ENCODE assay signal across 17 cellular contexts in the genomic region with DNA sequence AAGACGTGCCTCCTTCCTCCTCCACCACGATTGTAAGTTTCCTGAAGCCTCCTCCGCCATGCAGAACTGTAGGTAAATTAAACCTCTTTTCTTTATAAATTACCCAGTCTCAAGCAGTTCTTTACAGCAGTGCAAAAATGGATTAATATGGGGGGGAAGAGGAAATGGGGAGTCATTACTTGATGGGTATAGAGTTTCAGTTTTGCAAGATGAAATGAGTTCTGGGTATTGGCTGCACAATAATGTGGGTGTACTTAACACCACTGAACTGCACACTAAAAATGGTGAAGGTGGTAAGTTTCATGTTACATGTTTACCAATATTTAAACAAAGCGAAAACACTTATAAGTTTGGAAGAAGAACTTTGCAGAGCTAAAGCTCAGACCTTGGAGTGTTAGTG. TPM values are rescaled to one million over a fixed set of nuclear protein-coding genes. Genes with fewer than 3 reads are reported as not detected.
A peak's percentile ranks its signal among the peaks of the same experiment; 100 is the strongest.
DNase-seq lines count a peak whose midpoint lies in the region; ATAC-seq and TF ChIP-seq lines count a peak whose summit lies in the region.
"Had no signal": no experiment of that assay in that cellular context is flagged by ENCODE, and none has a peak within 500 bp of the region (broad histone marks: within the 10 kb centered on the region; RNA-seq: fewer than 3 reads in every experiment).

No MANE protein-coding gene starts in this region.

- no peak for TF ChIP-seq POLR2A in sigmoid colon (IDR thresholded peaks at IDR 0.05)

- no peaks in the 10 kb centered on the region for H3K27me3 ChIP-seq in sigmoid colon
- H3K27me3 ChIP-seq: Peyer's patch had no signal

- no peak for TF ChIP-seq EP300 in sigmoid colon (IDR thresholded peaks at IDR 0.05)

- no peak overlapping the region for H3K27ac Mint-ChIP-seq in activated CD4-positive, alpha-beta T cell treated with anti-CD3 and anti-CD28 coated beads for 36 hours
- peak overlapping the region; percentile 42 for H3K27ac Mint-ChIP-seq in activated T-helper 1 cell treated with anti-CD3 and anti-CD28 coated beads, Interleukin-12 subunit alpha, Interleukin-12 subunit beta, Interleukin-2, Interleukin-4 antibody, amounts not matched to agents 30 ng/mL and 10 ng/mL and 1 ng/mL, durations not matched to agents 14 hours and 24 hours and 36 hours
- H3K27ac Mint-ChIP-seq: GM23338, HFFc6 had no signal

- no peak overlapping the region for H3K4me3 ChIP-seq in sigmoid colon
- H3K4me3 ChIP-seq: GM23338, Peyer's patch had no signal

- no peak overlapping the region for H3K4me3 Mint-ChIP-seq in activated CD4-positive, alpha-beta T cell treated with anti-CD3 and anti-CD28 coated beads for 36 hours
- H3K4me3 Mint-ChIP-seq in activated T-helper 1 cell treated with anti-CD3 and anti-CD28 coated beads, Interleukin-12 subunit alpha, Interleukin-12 subunit beta, Interleukin-2, Interleukin-4 antibody, amounts not matched to agents 30 ng/mL and 10 ng/mL and 1 ng/mL, durations not matched to agents 14 hours and 24 hours and 36 hours: no peak overlapping the region
- H3K4me3 Mint-ChIP-seq: GM23338, HFFc6 had no signal

- no peaks in the 10 kb centered on the region for H3K36me3 Mint-ChIP-seq in activated CD4-positive, alpha-beta T cell treated with anti-CD3 and anti-CD28 coated beads for 36 hours (ENCODE audit: low read depth)
- no peaks in the 10 kb centered on the region for H3K36me3 Mint-ChIP-seq in activated T-helper 1 cell treated with anti-CD3 and anti-CD28 coated beads, Interleukin-12 subunit alpha, Interleukin-12 subunit beta, Interleukin-2, Interleukin-4 antibody, amounts not matched to agents 30 ng/mL and 10 ng/mL and 1 ng/mL, durations not matched to agents 14 hours and 24 hours and 36 hours (ENCODE audit: low read depth)

- WGBS in sigmoid colon, 2 donors: 81 to 88% methylated on average over 4 of the region's 4 CpGs

- H3K27me3 Mint-ChIP-seq in activated CD4-positive, alpha-beta T cell treated with anti-CD3 and anti-CD28 coated beads for 36 hours: peaks cover 4% of the 10 kb centered on the region
- peaks cover 4% of the 10 kb centered on the region for H3K27me3 Mint-ChIP-seq in activated T-helper 1 cell treated with anti-CD3 and anti-CD28 coated beads, Interleukin-12 subunit alpha, Interleukin-12 subunit beta, Interleukin-2, Interleukin-4 antibody, amounts not matched to agents 30 ng/mL and 10 ng/mL and 1 ng/mL, durations not matched to agents 14 hours and 24 hours and 36 hours (ENCODE audit: insufficient read depth)

- CTCF ChIA-PET in activated CD4-positive, alpha-beta T cell treated with anti-CD3 and anti-CD28 coated beads for 36 hours (lab: Charles Lee): interaction anchor here (1.5 kb wide), 1 partner anchor 333 kb away, joined by 6 read pairs; no protein-coding TSS in a partner anchor

- H3K27ac ChIP-seq in sigmoid colon: peak overlapping the region in 3 of 4 donors; percentile 41 to 60 (median 53)
- H3K27ac ChIP-seq: Peyer's patch had no signal

- ATAC-seq in activated CD4-positive, alpha-beta T cell treated with anti-CD3 and anti-CD28 coated beads for 36 hours: peak; percentile 71
- ATAC-seq in GM18867 (IDR thresholded peaks at IDR 0.05; ENCODE audit: unreplicated experiment): peak; percentile 49
- no peak for ATAC-seq in GM21528 (IDR thresholded peaks at IDR 0.05; ENCODE audit: low FRiP score, unreplicated experiment)
- ATAC-seq in HG02759 (IDR thresholded peaks at IDR 0.05; ENCODE audit: unreplicated experiment): no peak
- ATAC-seq: GM23338 had no signal

- H3K36me3 ChIP-seq in sigmoid colon: no peaks in the 10 kb centered on the region
- H3K36me3 ChIP-seq: Peyer's patch had no signal

- peaks cover 0 to 54% (median 20%) of the 10 kb centered on the region in 4 donors for H3K4me1 ChIP-seq in sigmoid colon

- peaks cover 6% of the 10 kb centered on the region for H3K9me3 Mint-ChIP-seq in activated CD4-positive, alpha-beta T cell treated with anti-CD3 and anti-CD28 coated beads for 36 hours (ENCODE audit: low read depth)
- peaks cover 10% of the 10 kb centered on the region for H3K9me3 Mint-ChIP-seq in activated T-helper 1 cell treated with anti-CD3 and anti-CD28 coated beads, Interleukin-12 subunit alpha, Interleukin-12 subunit beta, Interleukin-2, Interleukin-4 antibody, amounts not matched to agents 30 ng/mL and 10 ng/mL and 1 ng/mL, durations not matched to agents 14 hours and 24 hours and 36 hours
- H3K9me3 Mint-ChIP-seq: HFFc6 had no signal

- POLR2A ChIA-PET in activated CD4-positive, alpha-beta T cell treated with anti-CD3 and anti-CD28 coated beads for 36 hours (lab: Charles Lee): interaction anchor here (0.6 kb wide), 1 partner anchor 18 kb away, joined by 3 read pairs; no protein-coding TSS in a partner anchor

- peaks cover 7% of the 10 kb centered on the region for H3K4me1 Mint-ChIP-seq in activated CD4-positive, alpha-beta T cell treated with anti-CD3 and anti-CD28 coated beads for 36 hours
- H3K4me1 Mint-ChIP-seq in activated T-helper 1 cell treated with anti-CD3 and anti-CD28 coated beads, Interleukin-12 subunit alpha, Interleukin-12 subunit beta, Interleukin-2, Interleukin-4 antibody, amounts not matched to agents 30 ng/mL and 10 ng/mL and 1 ng/mL, durations not matched to agents 14 hours and 24 hours and 36 hours (ENCODE audit: low read depth): peaks cover 12% of the 10 kb centered on the region

- TF ChIP-seq CTCF in sigmoid colon (IDR thresholded peaks at IDR 0.05): no peak

- intact Hi-C loops in activated CD4-positive, alpha-beta T cell treated with anti-CD3 and anti-CD28 coated beads for 36 hours (cut with DNase I, micrococcal nuclease): loop anchor here (2.0 to 10.0 kb wide), 2 partner anchors 326 to 894 kb away; no protein-coding TSS in a partner anchor
- intact Hi-C loops in activated T-helper 1 cell treated with anti-CD3 and anti-CD28 coated beads, Interleukin-12 subunit alpha, Interleukin-12 subunit beta, Interleukin-2, Interleukin-4 antibody, amounts not matched to agents 30 ng/mL and 10 ng/mL and 1 ng/mL, durations not matched to agents 14 hours and 24 hours and 36 hours (cut with micrococcal nuclease): loop anchor here (5.0 kb wide), 1 partner anchor 58 kb away; no protein-coding TSS in a partner anchor
- intact Hi-C loops in sigmoid colon (cut with DNase I): loop anchor here (5.0 to 10.0 kb wide), 2 partner anchors 53 to 894 kb away; a partner anchor contains a TSS

- H3K9me3 ChIP-seq in sigmoid colon: no peaks in the 10 kb centered on the region
- H3K9me3 ChIP-seq: Caco-2, Peyer's patch had no signal

- no peak for DNase-seq in activated CD4-positive, alpha-beta T cell treated with anti-CD3 and anti-CD28 coated beads for 36 hours
- no peak for DNase-seq in activated CD4-positive, alpha-beta T cell treated with anti-CD3 and anti-CD28 coated beads, Interleukin-2, amount 50 U/mL, for 4 hours
- DNase-seq in activated T-helper 1 cell treated with anti-CD3 and anti-CD28 coated beads, Interleukin-12 subunit alpha, Interleukin-12 subunit beta, Interleukin-2, Interleukin-4 antibody, amounts not matched to agents 30 ng/mL and 10 ng/mL and 1 ng/mL, durations not matched to agents 14 hours and 24 hours and 36 hours (ENCODE audit: low spot score): no peak
- DNase-seq in sigmoid colon: no peak
- no peak for DNase-seq in stimulated activated CD4-positive, alpha-beta T cell treated with anti-CD3 and anti-CD28 coated beads, Interleukin-2, amount 100 ng/mL, for 24 hours
- DNase-seq: Caco-2, HFFc6, NCI-H1105 treated with DMSO at 0.1 percent for 48 hours, NCI-H187, NCI-H510A, Peyer's patch, Right ventricle myocardium superior had no signal

RNA-seq across cellular contexts. Expression of a gene that starts 24.3 kb away (rescaled TPM):
- 1 to 10 TPM in 1 of 2 experiments, under 1 TPM in 1; 0.98 to 1.9 TPM for total RNA-seq in activated CD4-positive, alpha-beta T cell treated with anti-CD3 and anti-CD28 coated beads for 36 hours
- 1.0 and 1.2 TPM in 2 replicates for total RNA-seq in activated T-helper 1 cell treated with anti-CD3 and anti-CD28 coated beads, Interleukin-12 subunit alpha, Interleukin-12 subunit beta, Interleukin-2, Interleukin-4 antibody, amounts not matched to agents 30 ng/mL and 10 ng/mL and 1 ng/mL, durations not matched to agents 14 hours and 24 hours and 36 hours
- total RNA-seq in sigmoid colon: 10 to 100 TPM; 17.1 to 31.3 (median 23.5) TPM
- polyA plus RNA-seq in sigmoid colon: 1 to 10 TPM in 1 of 3 donors, under 1 TPM in 2; 0.46 to 3.8 (median 0.60) TPM

RNA-seq across cellular contexts. Expression of a gene that starts 53.5 kb away (rescaled TPM):
- total RNA-seq in activated CD4-positive, alpha-beta T cell treated with anti-CD3 and anti-CD28 coated beads for 36 hours: not detected
- 0.49 TPM in 1 of 2 replicates, not detected in the other for total RNA-seq in activated T-helper 1 cell treated with anti-CD3 and anti-CD28 coated beads, Interleukin-12 subunit alpha, Interleukin-12 subunit beta, Interleukin-2, Interleukin-4 antibody, amounts not matched to agents 30 ng/mL and 10 ng/mL and 1 ng/mL, durations not matched to agents 14 hours and 24 hours and 36 hours
- total RNA-seq in sigmoid colon: 1 to 10 TPM in 1 of 4 donors, under 1 TPM in 2, not detected in 1; 0.36 to 4.7 (median 0.54) TPM
- polyA plus RNA-seq in sigmoid colon: 10 to 100 TPM; 13.2 to 40.5 (median 28.2) TPM
- total RNA-seq: A172, Caco-2, GM23338, HFFc6, Right ventricle myocardium superior had no signal
- polyA plus RNA-seq: GM23338 had no signal

Comparison
In these comparisons a context has a peak if more than half of its experiments do, and no peak if none do; other contexts are left out.
1. ATAC-seq: peak in activated CD4-positive, alpha-beta T cell treated with anti-CD3 and anti-CD28 coated beads for 36 hours (single experiment) and GM18867 (single experiment); none in GM21528 (single experiment) and HG02759 (single experiment).